In the genomic region with DNA sequence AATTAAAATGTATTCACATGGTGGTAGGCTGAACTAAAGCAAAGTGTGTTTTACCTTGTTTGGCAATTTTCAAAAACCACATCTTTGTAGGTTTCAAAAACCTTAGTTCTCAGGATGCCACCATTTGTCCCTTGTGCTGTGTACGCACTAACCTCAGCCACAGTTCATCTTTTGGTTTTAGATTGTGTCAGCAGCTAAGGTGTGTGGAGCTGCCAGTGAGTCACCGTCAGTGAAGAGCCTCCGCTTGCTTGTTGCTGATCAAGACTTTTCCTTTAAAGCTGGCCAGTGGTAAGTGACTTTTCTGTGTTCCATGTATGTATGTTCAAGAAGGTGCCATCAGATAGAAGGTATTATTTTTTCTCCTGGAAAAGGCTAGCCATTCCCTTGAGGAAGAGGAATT, we compare ENCODE assay signal across 9 cellular contexts. TPM values are rescaled to one million over a fixed set of nuclear protein-coding genes. Genes with fewer than 3 reads are reported as not detected.
DNase-seq lines count a peak whose midpoint lies in the region; ATAC-seq and TF ChIP-seq lines count a peak whose summit lies in the region.
"Had no signal": no experiment of that assay in that cellular context is flagged by ENCODE, and none has a peak within 500 bp of the region (broad histone marks: within the 10 kb centered on the region; RNA-seq: fewer than 3 reads in every experiment).

No MANE protein-coding gene starts in this region.

- no peaks in the 10 kb centered on the region for H3K4me1 ChIP-seq in mucosa of stomach (ENCODE audit: control insufficient read depth, insufficient read depth, low read length)

- peak overlapping the region; percentile 35 for H3K9ac ChIP-seq in mucosa of stomach (ENCODE audit: low read length)

- H3K36me3 ChIP-seq in mucosa of stomach (ENCODE audit: control insufficient read depth, insufficient read depth, low read length): no peaks in the 10 kb centered on the region

- ATAC-seq in HG02852 (IDR thresholded peaks at IDR 0.05; ENCODE audit: unreplicated experiment): peak; percentile 89

- H3K9me3 ChIP-seq in mucosa of stomach (ENCODE audit: control insufficient read depth, low read length): no peaks in the 10 kb centered on the region

- DNase-seq in GM13976 (ENCODE audit: low spot score) (peak; percentile 24), H4 (ENCODE audit: low spot score) (no peak), NCI-H226 (no peak), kidney glomerular epithelial cell (lab: John Stamatoyannopoulos, UW) (no peak), SIG-M5 treated with dmso at 0.1 percent for 504 hours (lab: John Stamatoyannopoulos, UW; ENCODE audit: unreplicated experiment) (no peak)
- DNase-seq in activated CD8-positive, alpha-beta memory T cell treated with anti-CD3 and anti-CD28 coated beads for 4 hours (ENCODE audit: low read depth in 2 of 2): peak; percentile 32 to 59

- no peaks in the 10 kb centered on the region for H3K27me3 ChIP-seq in mucosa of stomach (ENCODE audit: control insufficient read depth, insufficient read depth, low read length)

- in situ Hi-C loops in GM13976 (cut with MboI; ENCODE audit: low sequenced_read_pairs, unreplicated experiment): loop anchor here (25.0 kb wide), 1 partner anchor 926 kb away; no protein-coding TSS in a partner anchor

- H3K4me3 ChIP-seq in mucosa of stomach (ENCODE audit: low read length): no peak overlapping the region
- H3K4me3 ChIP-seq: lung had no signal

- TF ChIP-seq CTCF in GM13976 (IDR thresholded peaks at IDR 0.05; ENCODE audit: borderline replicate concordance, control extremely low read depth, extremely low read depth, insufficient read depth, missing control alignments): no peak

RNA-seq across cellular contexts. Expression of gene OXNAD1, which starts 21.1 kb away (rescaled TPM):
- total RNA-seq in H4 (2014; rRNA removed; shearing (Covaris generic)): 12.1 and 17.1 TPM in 2 replicates

RNA-seq across cellular contexts. Expression of gene DPH3, which starts 21.4 kb away (rescaled TPM):
- total RNA-seq in H4 (2014; rRNA removed; shearing (Covaris generic)): 10.8 and 11.5 TPM in 2 replicates

Comparison
In these comparisons a context has a peak if more than half of its experiments do, and no peak if none do; other contexts are left out.
1. DNase-seq: peak in GM13976 (single experiment) and activated CD8-positive, alpha-beta memory T cell treated with anti-CD3 and anti-CD28 coated beads for 4 hours (2 of 2); none in H4 (single experiment), NCI-H226 (single experiment), kidney glomerular epithelial cell (single experiment) and SIG-M5 treated with dmso at 0.1 percent for 504 hours (single experiment).